Comparison of ENCODE assay signal across 1 cellular context in the genomic region with DNA sequence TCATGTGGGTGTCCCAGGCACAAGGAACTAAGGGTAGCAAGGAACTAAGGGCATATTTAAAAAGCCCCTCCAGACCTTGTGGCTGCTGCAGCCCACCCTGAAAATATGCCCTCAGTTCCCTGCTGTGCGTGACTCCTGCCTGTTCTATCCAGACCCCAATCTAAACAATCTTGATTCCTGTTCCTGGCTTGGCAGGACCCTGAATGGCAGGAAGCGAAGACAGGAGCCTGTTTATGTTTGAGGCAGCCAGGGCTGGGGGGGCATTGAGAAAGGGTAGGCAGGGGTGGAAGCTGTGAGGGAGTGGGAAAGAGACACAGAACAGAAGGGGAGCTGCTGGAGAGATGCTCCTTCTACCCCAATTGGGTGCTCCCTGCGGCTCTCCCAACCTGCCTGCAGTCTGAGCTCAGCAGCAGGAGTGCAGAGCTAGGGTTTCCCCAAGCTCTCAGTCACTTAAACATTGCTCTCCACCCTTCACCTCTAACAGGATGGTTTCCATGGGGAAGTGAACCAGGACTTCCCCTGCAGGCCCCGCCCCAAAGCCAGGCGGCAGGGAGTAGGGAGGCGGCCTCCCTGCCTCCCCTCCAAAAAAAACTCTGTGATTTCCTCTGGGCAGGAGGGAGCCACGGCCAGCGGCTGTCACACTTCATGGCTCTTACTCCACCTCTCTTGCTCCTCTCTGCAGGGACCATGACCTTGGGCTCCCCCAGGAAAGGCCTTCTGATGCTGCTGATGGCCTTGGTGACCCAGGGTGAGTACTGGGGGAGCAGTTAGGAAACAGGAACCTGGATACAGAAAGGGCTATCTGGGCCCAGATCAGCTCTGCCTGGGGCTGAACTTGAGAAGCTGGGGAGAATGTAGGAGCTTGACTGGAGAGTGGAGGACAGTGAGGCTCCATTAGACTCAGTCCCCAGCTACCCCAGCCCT.
TF ChIP-seq lines count a peak whose summit lies in the region.

No MANE protein-coding gene starts in this region.

TF ChIP-seq in H1, 55 proteins besides CTCF, POLR2A, EP300 and RAD21:
- TF ChIP-seq KDM5A (IDR thresholded peaks at IDR 0.05; ENCODE audit: low read length) (no peak), YY1 (IDR thresholded peaks at IDR 0.05; ENCODE audit: low read depth, low read length) (no peak), BACH1 (IDR thresholded peaks at IDR 0.05; ENCODE audit: low read length) (no peak), RFX5 (IDR thresholded peaks at IDR 0.05; ENCODE audit: borderline replicate concordance, low read depth, low read length) (no peak), KDM4A (IDR thresholded peaks at IDR 0.05; ENCODE audit: low read depth, low read length, severe bottlenecking) (no peak), CBX8 (IDR thresholded peaks at IDR 0.05; ENCODE audit: borderline replicate concordance, low read depth, low read length) (no peak), SIRT6 (IDR thresholded peaks at IDR 0.05; ENCODE audit: low read length) (no peak), SP1 (IDR thresholded peaks at IDR 0.05; ENCODE audit: low read depth, low read length) (no peak), BCL11A (IDR thresholded peaks at IDR 0.05; ENCODE audit: low read depth in 2 of 2, low read length in 2 of 2) (no peak), JUND (IDR thresholded peaks at IDR 0.05; ENCODE audit: low read length) (no peak), EGR1 (IDR thresholded peaks at IDR 0.05; ENCODE audit: borderline replicate concordance, low read depth, low read length) (no peak)
- TF ChIP-seq, protein P1, sequence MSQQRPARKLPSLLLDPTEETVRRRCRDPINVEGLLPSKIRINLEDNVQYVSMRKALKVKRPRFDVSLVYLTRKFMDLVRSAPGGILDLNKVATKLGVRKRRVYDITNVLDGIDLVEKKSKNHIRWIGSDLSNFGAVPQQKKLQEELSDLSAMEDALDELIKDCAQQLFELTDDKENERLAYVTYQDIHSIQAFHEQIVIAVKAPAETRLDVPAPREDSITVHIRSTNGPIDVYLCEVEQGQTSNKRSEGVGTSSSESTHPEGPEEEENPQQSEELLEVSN (IDR thresholded peaks at IDR 0.05), result no peak
TF ChIP-seq in H1: peak in this region for 0.
